Comparison of ENCODE assay signal across 28 cellular contexts in genomic region chr5:8961956-8962355, GRCh38.
"Had no signal": no experiment of that assay in that cellular context is flagged by ENCODE, and none has a peak within 500 bp of the region (broad histone marks: within the 10 kb centered on the region; RNA-seq: fewer than 3 reads in every experiment).

No MANE protein-coding gene starts in this region.

- H3K4me1 ChIP-seq: Peyer's patch, SJSA1 had no signal

- H3K27ac ChIP-seq: Peyer's patch, SJSA1 had no signal

- H3K27ac Mint-ChIP-seq: activated CD4-positive, alpha-beta T cell treated with anti-CD3 and anti-CD28 coated beads, Interleukin-2, amount 10 ng/mL, durations not matched to agents 24 days and 14 days; activated CD8-positive, alpha-beta T cell treated with anti-CD3 and anti-CD28 coated beads, Interleukin-2, amount 10 ng/mL, durations not matched to agents 7 days and 5 days; activated naive CD8-positive, alpha-beta T cell treated with anti-CD3 and anti-CD28 coated beads for 36 hours; activated T-helper 1 cell treated with anti-CD3 and anti-CD28 coated beads, Interleukin-12 subunit alpha, Interleukin-12 subunit beta, Interleukin-2, Interleukin-4 antibody, amounts not matched to agents 30 ng/mL and 10 ng/mL and 1 ng/mL, durations not matched to agents 14 hours and 24 hours and 36 hours; brain; IgD-negative memory B cell; T-helper 1 cell treated with Interleukin-12 subunit alpha and Interleukin-12 subunit beta and Interleukin-4 antibody, amounts not matched to agents 30 μg/mL and 1 μg/mL, for 36 hours; T-helper 2 cell treated with Interferon-gamma antibody and Interleukin-4, amounts not matched to agents 5 μg/mL and 100 μg/mL, for 36 hours had no signal

- H3K4me2 ChIP-seq: SK-N-SH had no signal

- DNase-seq: activated CD4-positive, alpha-beta T cell treated with anti-CD3 and anti-CD28 coated beads, Interleukin-2, amount 10 ng/mL, durations not matched to agents 24 days and 14 days; activated CD4-positive, alpha-beta T cell treated with anti-CD3 and anti-CD28 coated beads, Interleukin-2, amount 50 U/mL, for 4 hours; activated CD8-positive, alpha-beta T cell treated with anti-CD3 and anti-CD28 coated beads, Interleukin-2, amount 10 ng/mL, durations not matched to agents 7 days and 5 days; activated naive CD4-positive, alpha-beta T cell treated with anti-CD3 and anti-CD28 coated beads, Interleukin-2, amount 50 U/mL, for 16 hours; activated naive CD8-positive, alpha-beta T cell treated with anti-CD3 and anti-CD28 coated beads for 36 hours; activated T-cell treated with anti-CD3 and anti-CD28 coated beads, Interleukin-2, amount 50 U/mL, for 4 hours; amygdala; caudate nucleus; Karpas-422; KBM-7; NCI-H1105; NCI-H1417 treated with DMSO at 0.1 percent for 48 hours; NCI-H1694; NCI-H2029; NCI-H510A; NCI-H748 treated with DMSO at 0.1 percent for 48 hours; NK-92 treated with Interleukin-12 subunit alpha and Interleukin-12 subunit beta, amount 100 ng/mL, for 24 hours; PC-3; Peyer's patch; RPMI8226; SHP77 treated with DMSO at 0.1 percent for 48 hours; SK-N-SH had no signal

- H3K36me3 Mint-ChIP-seq: activated naive CD8-positive, alpha-beta T cell treated with anti-CD3 and anti-CD28 coated beads for 36 hours; brain; IgD-negative memory B cell had no signal

- H3K9me3 ChIP-seq: Peyer's patch, SJSA1, SK-N-SH had no signal

- H3K27me3 ChIP-seq: Peyer's patch, SJSA1 had no signal

- H3K4me3 ChIP-seq: Peyer's patch, SJSA1 had no signal

- H3K4me3 Mint-ChIP-seq: activated CD4-positive, alpha-beta T cell treated with anti-CD3 and anti-CD28 coated beads, Interleukin-2, amount 10 ng/mL, durations not matched to agents 24 days and 14 days; activated CD8-positive, alpha-beta T cell treated with anti-CD3 and anti-CD28 coated beads, Interleukin-2, amount 10 ng/mL, durations not matched to agents 7 days and 5 days; activated naive CD8-positive, alpha-beta T cell treated with anti-CD3 and anti-CD28 coated beads for 36 hours; activated T-cell treated with anti-CD3 and anti-CD28 coated beads, Interleukin-2, amount 50 U/mL, for 4 hours; activated T-helper 1 cell treated with anti-CD3 and anti-CD28 coated beads, Interleukin-12 subunit alpha, Interleukin-12 subunit beta, Interleukin-2, Interleukin-4 antibody, amounts not matched to agents 30 ng/mL and 10 ng/mL and 1 ng/mL, durations not matched to agents 14 hours and 24 hours and 36 hours; brain; IgD-negative memory B cell; T-helper 1 cell treated with Interleukin-12 subunit alpha and Interleukin-12 subunit beta and Interleukin-4 antibody, amounts not matched to agents 30 μg/mL and 1 μg/mL, for 36 hours; T-helper 2 cell treated with Interferon-gamma antibody and Interleukin-4, amounts not matched to agents 5 μg/mL and 100 μg/mL, for 36 hours had no signal

- ATAC-seq: activated CD8-positive, alpha-beta T cell treated with anti-CD3 and anti-CD28 coated beads, Interleukin-2, amount 10 ng/mL, durations not matched to agents 7 days and 5 days; activated T-cell treated with anti-CD3 and anti-CD28 coated beads, Interleukin-2, amount 50 U/mL, for 4 hours; PC-3 had no signal

- H3K27me3 Mint-ChIP-seq: activated CD4-positive, alpha-beta T cell treated with anti-CD3 and anti-CD28 coated beads, Interleukin-2, amount 10 ng/mL, durations not matched to agents 24 days and 14 days; activated naive CD8-positive, alpha-beta T cell treated with anti-CD3 and anti-CD28 coated beads for 36 hours; brain; IgD-negative memory B cell had no signal

- H3K36me3 ChIP-seq: Peyer's patch, SJSA1 had no signal

- H3K9ac ChIP-seq: SK-N-SH had no signal

- H3K4me1 Mint-ChIP-seq: activated CD4-positive, alpha-beta T cell treated with anti-CD3 and anti-CD28 coated beads, Interleukin-2, amount 10 ng/mL, durations not matched to agents 24 days and 14 days; activated naive CD8-positive, alpha-beta T cell treated with anti-CD3 and anti-CD28 coated beads for 36 hours; IgD-negative memory B cell had no signal
